ENCODE assay signal across 14 cellular contexts in genomic region chr6:90086517-90086916, GRCh38.
DNase-seq lines count a peak whose midpoint lies in the region; ATAC-seq, FAIRE-seq and TF ChIP-seq lines count a peak whose summit lies in the region.
"Had no signal": no experiment of that assay in that cellular context is flagged by ENCODE, and none has a peak within 500 bp of the region (broad histone marks: within the 10 kb centered on the region; RNA-seq: fewer than 3 reads in every experiment).

No MANE protein-coding gene starts in this region.

- no peaks in the 10 kb centered on the region for H3K27me3 ChIP-seq in GM23338 (ENCODE audit: insufficient read depth)

- H3K79me2 ChIP-seq in GM23338 (replicated peaks; ENCODE audit: insufficient read depth) = no peaks in the 10 kb centered on the region

- no peaks in the 10 kb centered on the region for H3K9me3 Mint-ChIP-seq in GM23338
- no peaks in the 10 kb centered on the region for H3K9me3 Mint-ChIP-seq in endothelial cell (ENCODE audit: unreplicated experiment)
- no peaks in the 10 kb centered on the region for H3K9me3 Mint-ChIP-seq in naive thymus-derived CD8-positive, alpha-beta T cell
- H3K9me3 Mint-ChIP-seq: CD4-positive, alpha-beta memory T cell; effector memory CD8-positive, alpha-beta T cell had no signal

- peak; percentile 54; the same call in 2 of the 3 replicates for ATAC-seq in GM23338
- no peak for ATAC-seq in naive thymus-derived CD8-positive, alpha-beta T cell
- no peak for ATAC-seq in HG02884 (IDR thresholded peaks at IDR 0.05; ENCODE audit: unreplicated experiment)
- ATAC-seq: effector memory CD8-positive, alpha-beta T cell had no signal

- H3K4me1 ChIP-seq in GM23338 (ENCODE audit: insufficient read depth) = no peaks in the 10 kb centered on the region

- H3K27me3 Mint-ChIP-seq in GM23338 (ENCODE audit: insufficient read depth, low read depth, poor library complexity) (no peaks in the 10 kb centered on the region), endothelial cell (ENCODE audit: unreplicated experiment) (no peaks in the 10 kb centered on the region)
- H3K27me3 Mint-ChIP-seq in naive thymus-derived CD8-positive, alpha-beta T cell = no peaks in the 10 kb centered on the region
- H3K27me3 Mint-ChIP-seq: CD4-positive, alpha-beta memory T cell; effector memory CD8-positive, alpha-beta T cell had no signal

- H2AFZ ChIP-seq in GM23338 = no peak overlapping the region

- H3K27ac Mint-ChIP-seq in GM23338 (no peak overlapping the region; the same call in 1 of the 2 replicates), endothelial cell (ENCODE audit: unreplicated experiment) (peak overlapping the region; percentile 38)
- H3K27ac Mint-ChIP-seq in naive thymus-derived CD8-positive, alpha-beta T cell = peak overlapping the region in 8 of 10 donors; percentile 24 to 90 (median 55)
- H3K27ac Mint-ChIP-seq: effector memory CD8-positive, alpha-beta T cell had no signal

- no peak overlapping the region for H3K4me3 ChIP-seq in GM23338

- DNase-seq in GM23338 (ENCODE audit: low spot score) = no peak
- peak; percentile 43 for DNase-seq in RCC 7860 (ENCODE audit: low spot score)
- DNase-seq in endothelial cell (ENCODE audit: low spot score) = no peak
- no peak for DNase-seq in naive thymus-derived CD8-positive, alpha-beta T cell
- no peak for DNase-seq in stimulated activated CD4-positive, alpha-beta T cell treated with anti-CD3 and anti-CD28 coated beads, Interleukin-15, amount 100 ng/mL, for 24 hours
- no peak for DNase-seq in NCI-H2227 treated with DMSO at 0.1 percent for 48 hours (lab: John Stamatoyannopoulos, UW)
- DNase-seq in GM13976 (ENCODE audit: low spot score) = no peak
- DNase-seq: CD4-positive, alpha-beta memory T cell; effector memory CD8-positive, alpha-beta T cell; NCI-H1092; NCI-H446 treated with DMSO at 0.1 percent for 48 hours; SHP77; substantia nigra had no signal

- H3K4me1 Mint-ChIP-seq in GM23338 (no peaks in the 10 kb centered on the region), endothelial cell (ENCODE audit: unreplicated experiment) (peaks cover 3% of the 10 kb centered on the region)
- H3K4me1 Mint-ChIP-seq in naive thymus-derived CD8-positive, alpha-beta T cell = peaks cover 20 to 87% (median 81%) of the 10 kb centered on the region in 4 donors

- no peaks in the 10 kb centered on the region for H3K9me2 ChIP-seq in GM23338 (ENCODE audit: insufficient read depth)

- in situ Hi-C loops in GM13976 (cut with MboI; ENCODE audit: low sequenced_read_pairs, unreplicated experiment) = no loop called here

- H3K27ac ChIP-seq in GM23338 (ENCODE audit: low read depth) = no peak overlapping the region

- no peaks in the 10 kb centered on the region for H3F3A ChIP-seq in GM23338 (replicated peaks; ENCODE audit: low read depth)

- H3K4me2 ChIP-seq in GM23338 = no peak overlapping the region

- no peaks in the 10 kb centered on the region for H4K20me1 ChIP-seq in GM23338 (replicated peaks; ENCODE audit: insufficient read depth)

- POLR2A ChIA-PET in naive thymus-derived CD8-positive, alpha-beta T cell (lab: Charles Lee) = no interaction called here

- H3K36me3 ChIP-seq in GM23338 (ENCODE audit: insufficient read depth) = no peaks in the 10 kb centered on the region

- H3K4me3 Mint-ChIP-seq in GM23338 (no peak overlapping the region), endothelial cell (ENCODE audit: unreplicated experiment) (no peak overlapping the region)
- H3K4me3 Mint-ChIP-seq in naive thymus-derived CD8-positive, alpha-beta T cell = no peak overlapping the region
- H3K4me3 Mint-ChIP-seq: effector memory CD8-positive, alpha-beta T cell had no signal

- no peaks in the 10 kb centered on the region for H3K36me3 Mint-ChIP-seq in GM23338 (ENCODE audit: low read depth)
- no peaks in the 10 kb centered on the region for H3K36me3 Mint-ChIP-seq in endothelial cell (ENCODE audit: low read depth, unreplicated experiment)
- peaks cover 0 to 37% (median 23%) of the 10 kb centered on the region in 3 donors for H3K36me3 Mint-ChIP-seq in naive thymus-derived CD8-positive, alpha-beta T cell

- peak; percentile 33 to 63; a peak in 3 of 4 replicates for TF ChIP-seq CTCF in GM23338 (conservative IDR thresholded peaks at IDR 0.05; ENCODE audit: low read depth in 2 of 2)
- TF ChIP-seq CTCF in endothelial cell (IDR thresholded peaks at IDR 0.05; ENCODE audit: unreplicated experiment) = no peak
- no peak for TF ChIP-seq CTCF in GM13976 (IDR thresholded peaks at IDR 0.05; ENCODE audit: borderline replicate concordance, control extremely low read depth, extremely low read depth, insufficient read depth, missing control alignments)

- no peak for FAIRE-seq in RCC 7860 (lab: Jason Lieb, UNC)

TF ChIP-seq in GM23338, 12 proteins besides CTCF, POLR2A, EP300 and RAD21 (continues in another document):
- TF ChIP-seq REST (IDR thresholded peaks at IDR 0.05; ENCODE audit: unreplicated experiment) = no peak

Comparison
In these comparisons a context has a peak if more than half of its experiments do, and no peak if none do; other contexts are left out.
1. CTCF ChIP-seq: peak in GM23338 (2 of 2); none in endothelial cell (single experiment) and GM13976 (single experiment).